Comparison of ENCODE assay signal across 1 cellular context in genomic region chr17:5501725-5502124, GRCh38.
TF ChIP-seq lines count a peak whose summit lies in the region.

No MANE protein-coding gene starts in this region.

TF ChIP-seq in GM23338, 12 proteins besides CTCF, POLR2A, EP300 and RAD21 (continued from another document):
- TF ChIP-seq ZNF462 (CRISPR knock-in tag; IDR thresholded peaks at IDR 0.05) = no peak
- no peak for TF ChIP-seq REST (IDR thresholded peaks at IDR 0.05; ENCODE audit: unreplicated experiment)
- TF ChIP-seq STAT1 (IDR thresholded peaks at IDR 0.05; ENCODE audit: unreplicated experiment) = no peak
- no peak for TF ChIP-seq ZNF331 (CRISPR knock-in tag; IDR thresholded peaks at IDR 0.05; ENCODE audit: low read depth)
- no peak for TF ChIP-seq POLR2AphosphoS5 (IDR thresholded peaks at IDR 0.05; ENCODE audit: low read depth)
- no peak for TF ChIP-seq JUNB (IDR thresholded peaks at IDR 0.05; ENCODE audit: unreplicated experiment)
